26 cellular contexts compared by ENCODE assay signal in genomic region chr4:115353370-115353769, GRCh38.
"Had no signal": no experiment of that assay in that cellular context is flagged by ENCODE, and none has a peak within 500 bp of the region (broad histone marks: within the 10 kb centered on the region; RNA-seq: fewer than 3 reads in every experiment).

No MANE protein-coding gene starts in this region.

- H3K4me1 Mint-ChIP-seq: endodermal cell had no signal

- H3K36me3 ChIP-seq: colonic mucosa, esophagus muscularis mucosa, esophagus squamous epithelium, gastrocnemius medialis, gastroesophageal sphincter, heart left ventricle, heart right ventricle had no signal

- H3K27me3 Mint-ChIP-seq: dendritic cell treated with granulocyte-macrophage colony-stimulating factor and Interleukin-4, amounts not matched to agents 40 ng/mL and 50 ng/mL, for 4 days; effector memory CD8-positive, alpha-beta T cell had no signal

- H3K27me3 ChIP-seq: colonic mucosa, dorsolateral prefrontal cortex, esophagus muscularis mucosa, esophagus squamous epithelium, foreskin keratinocyte, gastrocnemius medialis, gastroesophageal sphincter, heart left ventricle, heart right ventricle, hepatocyte had no signal

- H3K27ac Mint-ChIP-seq: dendritic cell treated with granulocyte-macrophage colony-stimulating factor and Interleukin-4, amounts not matched to agents 40 ng/mL and 50 ng/mL, for 4 days; effector memory CD8-positive, alpha-beta T cell; endodermal cell had no signal

- ATAC-seq: effector memory CD8-positive, alpha-beta T cell; esophagus mucosa; foreskin keratinocyte; gastrocnemius medialis; gastroesophageal sphincter; heart left ventricle; heart right ventricle had no signal

- DNase-seq: colonic mucosa; cortex of kidney; dermis blood vessel endothelial cell; dorsolateral prefrontal cortex; effector CD4-positive, alpha-beta T cell; effector CD8-positive, alpha-beta T cell; effector memory CD4-positive, alpha-beta T cell; effector memory CD8-positive, alpha-beta T cell; endodermal cell; erythroblast; esophagus squamous epithelium; foreskin fibroblast; foreskin keratinocyte; foreskin melanocyte; gastrocnemius medialis; glutamatergic neuron; head of caudate nucleus; heart left ventricle; heart right ventricle had no signal

- H3K9me3 ChIP-seq: colonic mucosa, gastrocnemius medialis had no signal

- H3K4me3 Mint-ChIP-seq: dendritic cell treated with granulocyte-macrophage colony-stimulating factor and Interleukin-4, amounts not matched to agents 40 ng/mL and 50 ng/mL, for 4 days; effector memory CD8-positive, alpha-beta T cell; endodermal cell had no signal

- H3K4me3 ChIP-seq: colonic mucosa, coronary artery, dorsolateral prefrontal cortex, esophagus muscularis mucosa, esophagus squamous epithelium, gastrocnemius medialis, gastroesophageal sphincter, heart left ventricle, heart right ventricle, hepatocyte had no signal

- H3K4me1 ChIP-seq: colonic mucosa, esophagus muscularis mucosa, esophagus squamous epithelium, foreskin keratinocyte, gastrocnemius medialis, gastroesophageal sphincter, heart left ventricle, heart right ventricle had no signal

- H3K27ac ChIP-seq: colonic mucosa, coronary artery, dorsolateral prefrontal cortex, epithelial cell of prostate, esophagus muscularis mucosa, esophagus squamous epithelium, foreskin keratinocyte, gastrocnemius medialis, gastroesophageal sphincter, heart left ventricle, heart right ventricle, hepatocyte had no signal
